ENCODE assay signal across 32 cellular contexts in genomic region chr5:54140247-54140646, GRCh38.
"Had no signal": no experiment of that assay in that cellular context is flagged by ENCODE, and none has a peak within 500 bp of the region (broad histone marks: within the 10 kb centered on the region; RNA-seq: fewer than 3 reads in every experiment).

No MANE protein-coding gene starts in this region.

- H3K9me3 ChIP-seq: MG63 had no signal

- H3K27me3 ChIP-seq: MG63 had no signal

- DNase-seq: Karpas-422, Kasumi-1, MG63, MM.1S, MV-4-11, NCI-H1048, NCI-H1092, NCI-H1092 treated with DMSO at 0.1 percent for 48 hours, NCI-H1105, NCI-H1105 treated with DMSO at 0.1 percent for 48 hours, NCI-H1417, NCI-H1417 treated with DMSO at 0.1 percent for 48 hours, NCI-H1436, NCI-H1436 treated with DMSO at 0.1 percent for 48 hours, NCI-H146, NCI-H1694, NCI-H187, NCI-H187 treated with DMSO at 0.1 percent for 48 hours, NCI-H1930, NCI-H2029, NCI-H2029 treated with DMSO at 0.1 percent for 48 hours, NCI-H2081, NCI-H2081 treated with DMSO at 0.1 percent for 48 hours, NCI-H2107, NCI-H2171, NCI-H2171 treated with DMSO at 0.1 percent for 48 hours, NCI-H2227 treated with DMSO at 0.1 percent for 48 hours, NCI-H226, NCI-H345, NCI-H446 treated with DMSO at 0.1 percent for 48 hours, NCI-H510A, NCI-H510A treated with DMSO at 0.1 percent for 48 hours had no signal

- H3K4me3 ChIP-seq: MG63 had no signal

- H3K36me3 ChIP-seq: MG63 had no signal
